In genomic region chr7:16916111-16916639, GRCh38 we compare ENCODE assay signal across 12 cellular contexts. TPM values are rescaled to one million over a fixed set of nuclear protein-coding genes. Genes with fewer than 3 reads are reported as not detected.
DNase-seq lines count a peak whose midpoint lies in the region; ATAC-seq and TF ChIP-seq lines count a peak whose summit lies in the region.
"Had no signal": no experiment of that assay in that cellular context is flagged by ENCODE, and none has a peak within 500 bp of the region (broad histone marks: within the 10 kb centered on the region; RNA-seq: fewer than 3 reads in every experiment).

No MANE protein-coding gene starts in this region.

- H3K36me3 ChIP-seq in heart left ventricle = no peaks in the 10 kb centered on the region
- H3K36me3 ChIP-seq: HAP-1 had no signal

- no peak for TF ChIP-seq POLR2A in heart left ventricle (IDR thresholded peaks at IDR 0.05)

- no peaks in the 10 kb centered on the region for H3K4me1 ChIP-seq in heart left ventricle
- H3K4me1 ChIP-seq: HAP-1 had no signal

- in situ Hi-C loops in GM13977 (cut with MboI; ENCODE audit: low pct_unique_long_range_greater_than_20kb, low sequenced_read_pairs, unreplicated experiment) = no loop called here

- H3K27ac ChIP-seq in heart left ventricle = no peak overlapping the region

- WGBS in heart left ventricle, 4 donors = 65 to 79% (median 75%) methylated on average over 1 of the region's 1 CpG

- peak; percentile 65 for DNase-seq in GM04504 (ENCODE audit: low read depth)
- DNase-seq in NCI-H69 (lab: John Stamatoyannopoulos, UW) = peak; percentile 47
- peak; percentile 91 for DNase-seq in epithelial cell of esophagus (ENCODE audit: low read depth)
- peak; percentile 84 for DNase-seq in renal cortical epithelial cell (ENCODE audit: low read depth)
- no peak for DNase-seq in DMS153 (lab: John Stamatoyannopoulos, UW)
- DNase-seq in GM13977 (ENCODE audit: low spot score) = no peak
- DNase-seq in Right ventricle myocardium superior = no peak
- no peak for DNase-seq in heart left ventricle
- DNase-seq: effector memory CD8-positive, alpha-beta T cell had no signal

- no peaks in the 10 kb centered on the region for H3K27me3 ChIP-seq in heart left ventricle

- no peak for TF ChIP-seq CTCF in epithelial cell of esophagus (IDR thresholded peaks at IDR 0.05; ENCODE audit: insufficient read depth, low read depth, low read length, missing control alignments)
- TF ChIP-seq CTCF in GM13977 (IDR thresholded peaks at IDR 0.05; ENCODE audit: extremely low read depth, insufficient read depth, missing control alignments) = no peak
- no peak for TF ChIP-seq CTCF in heart left ventricle (IDR thresholded peaks at IDR 0.05)

- peaks cover 0 to 10% (median 0%) of the 10 kb centered on the region in 12 donors for H3K9me3 ChIP-seq in heart left ventricle
- H3K9me3 ChIP-seq: HAP-1 had no signal

- intact Hi-C loops in Right ventricle myocardium superior (cut with DNase I) (loop anchor here (5.0 to 10.0 kb wide), 2 partner anchors 111 to 219 kb away; partner anchors contain the start of gene AGR2), heart left ventricle (cut with DNase I) (loop anchor here in 8 of 10 donors (2.0 to 10.0 kb wide), 10 partner anchors 109 to 801 kb away; partner anchors contain the start of gene AGR2 (in 4 of the 8))

- ATAC-seq in Right ventricle myocardium superior (ENCODE audit: poor library complexity) (no peak), heart left ventricle (no peak)
- ATAC-seq: effector memory CD8-positive, alpha-beta T cell had no signal

- H3K4me3 ChIP-seq in epithelial cell of esophagus (ENCODE audit: low read length) (peak overlapping the region; percentile 28), heart left ventricle (no peak overlapping the region)
- H3K4me3 ChIP-seq: HAP-1 had no signal

RNA-seq across cellular contexts. Expression of gene AGR3, which starts 34.4 kb away (rescaled TPM):
- total RNA-seq in renal cortical epithelial cell (not detected in 2 replicates), Right ventricle myocardium superior (not detected), heart left ventricle (not detected)
- polyA plus RNA-seq in heart left ventricle = not detected
- total RNA-seq: mononuclear cell had no signal
- polyA plus RNA-seq: IgD-negative memory B cell had no signal

Comparison
In these comparisons a context has a peak if more than half of its experiments do, and no peak if none do; other contexts are left out.
1. DNase-seq: peak in GM04504 (single experiment), NCI-H69 (single experiment), epithelial cell of esophagus (single experiment) and renal cortical epithelial cell (single experiment); none in DMS153 (single experiment), GM13977 (single experiment), Right ventricle myocardium superior (single experiment) and heart left ventricle (0 of 5).